In the genomic region with DNA sequence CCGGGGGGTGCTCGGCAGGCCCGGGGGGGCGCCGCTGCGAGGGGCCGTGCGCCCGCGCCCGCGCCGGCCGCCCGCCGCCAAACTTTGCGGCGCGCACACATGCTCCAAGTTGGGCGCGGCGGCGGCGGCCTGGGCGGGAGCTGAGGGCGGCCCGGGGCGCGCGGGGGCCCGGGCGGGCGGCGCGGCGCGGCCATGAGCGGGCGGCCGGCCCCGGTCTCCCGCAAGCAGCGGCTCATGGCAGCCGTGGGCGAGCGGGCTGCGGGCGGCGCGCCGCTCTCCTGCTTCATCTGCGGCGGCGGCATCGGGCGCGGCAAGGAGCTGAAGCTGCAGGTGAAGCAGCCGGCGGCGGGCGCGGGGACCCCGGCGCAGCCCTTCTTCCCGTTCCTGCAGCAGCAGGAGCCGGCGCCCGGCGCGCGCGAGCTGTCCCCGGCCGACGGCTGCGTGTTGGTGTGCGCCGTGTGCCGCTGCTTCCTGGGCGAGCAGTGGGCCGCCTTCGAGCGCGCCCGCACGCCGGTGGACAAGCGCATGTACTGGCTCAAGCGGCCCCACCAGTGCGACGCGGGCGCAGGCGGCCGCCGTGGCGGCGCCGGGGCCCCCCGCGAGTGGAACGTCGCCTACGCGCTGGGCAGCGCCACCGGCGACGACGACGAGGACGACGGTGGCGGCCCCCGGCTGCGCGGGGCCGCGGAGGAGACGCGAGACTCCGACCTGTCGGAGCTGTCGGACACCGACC, we compare ENCODE assay signal across 11 cellular contexts. TPM values are rescaled to one million over a fixed set of nuclear protein-coding genes. Genes with fewer than 3 reads are reported as not detected.
DNase-seq lines count a peak whose midpoint lies in the region; ATAC-seq and TF ChIP-seq lines count a peak whose summit lies in the region.
"Had no signal": no experiment of that assay in that cellular context is flagged by ENCODE, and none has a peak within 500 bp of the region (broad histone marks: within the 10 kb centered on the region; RNA-seq: fewer than 3 reads in every experiment).

No MANE protein-coding gene starts in this region.

- H3K36me3 ChIP-seq in thymus (ENCODE audit: control insufficient read depth, insufficient read depth) = no peaks in the 10 kb centered on the region

- no peaks in the 10 kb centered on the region for H3K9me3 ChIP-seq in iPS-18c (ENCODE audit: control insufficient read depth, insufficient read depth, low read length)
- H3K9me3 ChIP-seq in thymus (ENCODE audit: control insufficient read depth) = no peaks in the 10 kb centered on the region

- CTCF ChIA-PET in WTC11 (lab: Charles Lee) = interaction anchor here (0.6 to 2.7 kb wide), 12 partner anchors 39 to 391 kb away, joined by 3 to 15 read pairs (median 4); a partner anchor contains a TSS
- CTCF ChIA-PET in activated CD4-positive, alpha-beta T cell treated with anti-CD3 and anti-CD28 coated beads, Interleukin-2, amount 10 ng/mL, durations not matched to agents 7 days and 5 days (lab: Charles Lee) = no interaction called here

- TF ChIP-seq CTCF in WTC11 (IDR thresholded peaks at IDR 0.05) = no peak

- ATAC-seq in WTC11 (no peak), HG03175 (IDR thresholded peaks at IDR 0.05; ENCODE audit: unreplicated experiment) (no peak)

- H3K4me1 ChIP-seq in thymus (ENCODE audit: control insufficient read depth, insufficient read depth, low read length) = peaks cover 2% of the 10 kb centered on the region

- POLR2A ChIA-PET in WTC11 (lab: Charles Lee) = interaction anchor here (1.0 to 1.1 kb wide), 2 partner anchors 11 to 55 kb away, joined by 3 read pairs; no protein-coding TSS in a partner anchor
- POLR2A ChIA-PET in activated CD4-positive, alpha-beta T cell treated with anti-CD3 and anti-CD28 coated beads, Interleukin-2, amount 10 ng/mL, durations not matched to agents 7 days and 5 days (lab: Charles Lee) = no interaction called here

- DNase-seq in NCI-H2227 (lab: John Stamatoyannopoulos, UW; ENCODE audit: unreplicated experiment) (peak; percentile 52), NCI-H2227 treated with DMSO at 0.1 percent for 48 hours (lab: John Stamatoyannopoulos, UW) (no peak), WTC11 (ENCODE audit: low spot score) (peak; percentile 41), NCI-H128 (lab: John Stamatoyannopoulos, UW; ENCODE audit: unreplicated experiment) (no peak)
- DNase-seq in activated CD4-positive, alpha-beta T cell treated with anti-CD3 and anti-CD28 coated beads, Interleukin-2, amount 10 ng/mL, durations not matched to agents 7 days and 5 days = no peak
- DNase-seq: activated CD8-positive, alpha-beta memory T cell treated with anti-CD3 and anti-CD28 coated beads for 24 hours had no signal

- H3K27ac Mint-ChIP-seq in WTC11 = no peak overlapping the region
- H3K27ac Mint-ChIP-seq in activated CD4-positive, alpha-beta T cell treated with anti-CD3 and anti-CD28 coated beads, Interleukin-2, amount 10 ng/mL, durations not matched to agents 7 days and 5 days = no peak overlapping the region
- H3K27ac Mint-ChIP-seq: CD8-positive, alpha-beta memory T cell had no signal

- no peaks in the 10 kb centered on the region for H3K9me3 Mint-ChIP-seq in WTC11
- H3K9me3 Mint-ChIP-seq in activated CD4-positive, alpha-beta T cell treated with anti-CD3 and anti-CD28 coated beads, Interleukin-2, amount 10 ng/mL, durations not matched to agents 7 days and 5 days = no peaks in the 10 kb centered on the region
- H3K9me3 Mint-ChIP-seq: CD8-positive, alpha-beta memory T cell had no signal

- peaks cover 22% of the 10 kb centered on the region for H3K27me3 Mint-ChIP-seq in WTC11 (ENCODE audit: low read depth)
- H3K27me3 Mint-ChIP-seq in activated CD4-positive, alpha-beta T cell treated with anti-CD3 and anti-CD28 coated beads, Interleukin-2, amount 10 ng/mL, durations not matched to agents 7 days and 5 days = peaks cover 58% of the 10 kb centered on the region

- H3K4me1 Mint-ChIP-seq in WTC11 = peaks cover 56% of the 10 kb centered on the region
- no peaks in the 10 kb centered on the region for H3K4me1 Mint-ChIP-seq in activated CD4-positive, alpha-beta T cell treated with anti-CD3 and anti-CD28 coated beads, Interleukin-2, amount 10 ng/mL, durations not matched to agents 7 days and 5 days

- WGBS in thymus = under 1% methylated on average over 125 of the region's 125 CpGs

- H3K27ac ChIP-seq in thymus (ENCODE audit: low read depth) = no peak overlapping the region
- H3K27ac ChIP-seq: HL-60 had no signal

- H3K4me3 Mint-ChIP-seq in WTC11 = no peak overlapping the region
- H3K4me3 Mint-ChIP-seq in activated CD4-positive, alpha-beta T cell treated with anti-CD3 and anti-CD28 coated beads, Interleukin-2, amount 10 ng/mL, durations not matched to agents 7 days and 5 days = no peak overlapping the region

- peaks cover 56% of the 10 kb centered on the region for H3K27me3 ChIP-seq in thymus (ENCODE audit: control insufficient read depth, insufficient read depth)

- H3K36me3 Mint-ChIP-seq in WTC11 = no peaks in the 10 kb centered on the region
- H3K36me3 Mint-ChIP-seq in activated CD4-positive, alpha-beta T cell treated with anti-CD3 and anti-CD28 coated beads, Interleukin-2, amount 10 ng/mL, durations not matched to agents 7 days and 5 days (ENCODE audit: low read depth) = no peaks in the 10 kb centered on the region
- H3K36me3 Mint-ChIP-seq: CD8-positive, alpha-beta memory T cell had no signal

- H3K4me3 ChIP-seq in iPS-18c (ENCODE audit: insufficient read depth, low read depth, low read length) (peak overlapping the region; percentile 44), thymus (ENCODE audit: low read length) (peak overlapping the region; percentile 45)

TF ChIP-seq in WTC11, 78 proteins besides CTCF, POLR2A, EP300 and RAD21:
- TF ChIP-seq, protein P1, sequence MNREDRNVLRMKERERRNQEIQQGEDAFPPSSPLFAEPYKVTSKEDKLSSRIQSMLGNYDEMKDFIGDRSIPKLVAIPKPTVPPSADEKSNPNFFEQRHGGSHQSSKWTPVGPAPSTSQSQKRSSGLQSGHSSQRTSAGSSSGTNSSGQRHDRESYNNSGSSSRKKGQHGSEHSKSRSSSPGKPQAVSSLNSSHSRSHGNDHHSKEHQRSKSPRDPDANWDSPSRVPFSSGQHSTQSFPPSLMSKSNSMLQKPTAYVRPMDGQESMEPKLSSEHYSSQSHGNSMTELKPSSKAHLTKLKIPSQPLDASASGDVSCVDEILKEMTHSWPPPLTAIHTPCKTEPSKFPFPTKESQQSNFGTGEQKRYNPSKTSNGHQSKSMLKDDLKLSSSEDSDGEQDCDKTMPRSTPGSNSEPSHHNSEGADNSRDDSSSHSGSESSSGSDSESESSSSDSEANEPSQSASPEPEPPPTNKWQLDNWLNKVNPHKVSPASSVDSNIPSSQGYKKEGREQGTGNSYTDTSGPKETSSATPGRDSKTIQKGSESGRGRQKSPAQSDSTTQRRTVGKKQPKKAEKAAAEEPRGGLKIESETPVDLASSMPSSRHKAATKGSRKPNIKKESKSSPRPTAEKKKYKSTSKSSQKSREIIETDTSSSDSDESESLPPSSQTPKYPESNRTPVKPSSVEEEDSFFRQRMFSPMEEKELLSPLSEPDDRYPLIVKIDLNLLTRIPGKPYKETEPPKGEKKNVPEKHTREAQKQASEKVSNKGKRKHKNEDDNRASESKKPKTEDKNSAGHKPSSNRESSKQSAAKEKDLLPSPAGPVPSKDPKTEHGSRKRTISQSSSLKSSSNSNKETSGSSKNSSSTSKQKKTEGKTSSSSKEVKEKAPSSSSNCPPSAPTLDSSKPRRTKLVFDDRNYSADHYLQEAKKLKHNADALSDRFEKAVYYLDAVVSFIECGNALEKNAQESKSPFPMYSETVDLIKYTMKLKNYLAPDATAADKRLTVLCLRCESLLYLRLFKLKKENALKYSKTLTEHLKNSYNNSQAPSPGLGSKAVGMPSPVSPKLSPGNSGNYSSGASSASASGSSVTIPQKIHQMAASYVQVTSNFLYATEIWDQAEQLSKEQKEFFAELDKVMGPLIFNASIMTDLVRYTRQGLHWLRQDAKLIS (CRISPR knock-in tag; IDR thresholded peaks at IDR 0.05; ENCODE audit: borderline replicate concordance) = no peak
- TF ChIP-seq, protein P2, sequence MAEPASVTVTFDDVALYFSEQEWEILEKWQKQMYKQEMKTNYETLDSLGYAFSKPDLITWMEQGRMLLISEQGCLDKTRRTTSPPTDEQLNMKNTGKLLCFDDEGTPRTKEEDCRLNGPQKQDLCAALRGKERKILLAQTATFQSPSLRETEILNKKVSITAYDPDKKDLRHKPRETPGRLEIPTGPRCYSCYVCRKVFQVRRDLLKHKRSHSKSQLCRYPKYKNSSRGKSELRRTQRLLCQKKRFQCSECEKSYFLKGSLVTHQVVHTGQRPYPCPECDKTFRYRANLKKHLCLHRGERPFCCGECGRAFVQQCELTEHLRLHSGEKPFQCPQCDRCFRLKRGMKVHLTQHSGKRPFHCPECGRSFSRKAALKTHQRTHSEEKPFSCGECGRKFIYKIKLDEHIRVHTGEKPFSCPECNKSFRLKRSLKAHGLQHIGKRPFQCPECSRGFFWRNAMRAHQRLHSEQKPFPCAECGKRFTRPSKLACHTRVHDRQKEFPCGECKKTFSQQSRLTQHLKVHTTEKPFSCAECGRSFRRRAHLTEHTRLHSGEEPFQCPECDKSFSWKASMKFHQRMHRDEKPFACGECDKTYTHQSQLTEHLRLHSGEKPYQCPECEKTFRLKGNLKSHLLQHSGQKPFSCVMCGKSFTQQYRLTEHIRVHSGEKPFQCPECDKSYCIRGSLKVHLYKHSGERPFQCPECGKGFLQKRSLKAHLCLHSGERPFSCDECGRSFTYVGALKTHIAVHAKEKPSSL (CRISPR knock-in tag; conservative IDR thresholded peaks at IDR 0.05) = no peak
- TF ChIP-seq CREM (CRISPR knock-in tag; IDR thresholded peaks at IDR 0.05) = no peak
- TF ChIP-seq NFATC4 (CRISPR knock-in tag; IDR thresholded peaks at IDR 0.05) = no peak
- TF ChIP-seq TEAD1 (CRISPR knock-in tag; IDR thresholded peaks at IDR 0.05) = no peak

RNA-seq across cellular contexts. Expression of a gene that starts 57.2 kb away (rescaled TPM):
- not detected in 3 replicates for total RNA-seq in WTC11 (2021)
- 0.46 TPM for polyA plus RNA-seq in thymus
- total RNA-seq in activated CD4-positive, alpha-beta T cell treated with anti-CD3 and anti-CD28 coated beads, Interleukin-2, amount 10 ng/mL, durations not matched to agents 7 days and 5 days = not detected
- total RNA-seq: CD8-positive, alpha-beta memory T cell had no signal
- polyA plus RNA-seq: CD8-positive, alpha-beta memory T cell had no signal

Comparison
In these comparisons a context has a peak if more than half of its experiments do, and no peak if none do; other contexts are left out.
1. DNase-seq: peak in NCI-H2227 (single experiment) and WTC11 (single experiment); none in NCI-H2227 treated with DMSO at 0.1 percent for 48 hours (single experiment), NCI-H128 (single experiment) and activated CD4-positive, alpha-beta T cell treated with anti-CD3 and anti-CD28 coated beads, Interleukin-2, amount 10 ng/mL, durations not matched to agents 7 days and 5 days (single experiment).